Comparison of ENCODE assay signal across 8 cellular contexts in the genomic region with DNA sequence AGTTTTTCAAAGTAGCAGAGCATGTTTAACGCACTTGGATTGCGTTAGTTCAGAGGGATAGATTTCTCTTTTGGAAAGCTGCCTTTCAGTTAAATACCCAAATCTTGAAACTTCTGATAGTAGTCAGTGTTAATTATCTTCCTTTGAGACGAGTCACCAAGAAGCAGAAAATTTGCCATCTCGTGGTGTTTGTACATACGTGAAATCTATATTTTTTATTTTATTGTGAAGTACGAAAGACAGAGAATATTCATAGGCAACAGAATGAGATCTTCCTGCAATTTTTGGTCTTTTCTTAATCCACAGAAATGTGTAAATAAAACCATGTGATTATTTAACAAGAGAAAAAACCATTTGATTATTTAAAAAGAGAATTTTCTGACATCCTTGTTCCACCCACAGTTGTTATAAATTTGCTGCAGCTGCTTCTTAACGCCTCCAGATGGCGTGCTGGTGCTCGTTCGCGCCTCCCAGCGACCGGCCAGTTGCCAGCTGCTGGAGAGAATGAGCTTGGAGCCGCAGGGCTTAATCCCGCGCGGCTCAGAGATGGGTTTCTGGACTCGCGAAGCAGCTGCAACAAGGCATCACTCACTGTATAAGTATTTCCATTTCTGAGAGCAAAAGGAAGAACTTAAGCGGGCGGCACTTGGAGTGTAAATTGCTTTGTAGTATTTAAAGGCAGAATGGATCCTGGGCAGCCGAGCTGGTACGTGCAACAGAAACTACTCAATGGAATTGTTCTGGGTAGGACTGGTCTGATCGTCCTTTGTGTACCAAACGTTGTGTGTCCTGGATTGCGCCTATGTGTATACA. TPM values are rescaled to one million over a fixed set of nuclear protein-coding genes. Genes with fewer than 3 reads are reported as not detected.
A peak's percentile ranks its signal among the peaks of the same experiment; 100 is the strongest.
DNase-seq lines count a peak whose midpoint lies in the region; ATAC-seq, FAIRE-seq and TF ChIP-seq lines count a peak whose summit lies in the region.

No MANE protein-coding gene starts in this region.

- H3K9me1 ChIP-seq in K562 (ENCODE audit: control insufficient read depth, insufficient read depth, low read length) = no peaks in the 10 kb centered on the region

- FAIRE-seq in K562 (lab: Jason Lieb, UNC) = peak; percentile 65

- H3K36me3 ChIP-seq in HAP-1 (replicated peaks) (no peaks in the 10 kb centered on the region), Karpas-422 (ENCODE audit: insufficient read depth, low read length) (no peaks in the 10 kb centered on the region), Panc1 (ENCODE audit: control insufficient read depth, insufficient read depth, low read length) (no peaks in the 10 kb centered on the region), K562 (ENCODE audit: control insufficient read depth, insufficient read depth, low read length) (no peaks in the 10 kb centered on the region), skeletal muscle satellite cell (ENCODE audit: insufficient read depth, low read length) (no peaks in the 10 kb centered on the region)

- H3K27me3 ChIP-seq in HAP-1 (ENCODE audit: low read depth) = no peaks in the 10 kb centered on the region
- no peaks in the 10 kb centered on the region for H3K27me3 ChIP-seq in Karpas-422 (ENCODE audit: low read length)
- no peaks in the 10 kb centered on the region; the same call in 1 of the 2 replicates for H3K27me3 ChIP-seq in Panc1 (ENCODE audit: control insufficient read depth, insufficient read depth, low read length)
- no peaks in the 10 kb centered on the region for H3K27me3 ChIP-seq in K562 (ENCODE audit: control insufficient read depth in 2 of 2, insufficient read depth in 2 of 2, low read length in 2 of 2)
- no peaks in the 10 kb centered on the region for H3K27me3 ChIP-seq in skeletal muscle satellite cell (ENCODE audit: control insufficient read depth, insufficient read depth, low read length)

- H3K79me2 ChIP-seq in Karpas-422 (ENCODE audit: low read length) (no peaks in the 10 kb centered on the region), K562 (ENCODE audit: control insufficient read depth, insufficient read depth, low read length) (no peaks in the 10 kb centered on the region)

- H3K9me2 ChIP-seq in Karpas-422 (replicated peaks; ENCODE audit: insufficient read depth, low read length) = no peaks in the 10 kb centered on the region

- H3K9me3 ChIP-seq in HAP-1 (no peaks in the 10 kb centered on the region), Karpas-422 (ENCODE audit: low read length) (peaks cover 9% of the 10 kb centered on the region; the same call in 1 of the 2 replicates), Panc1 (ENCODE audit: control insufficient read depth, insufficient read depth, low read depth, low read length) (no peaks in the 10 kb centered on the region), K562 (replicated peaks; ENCODE audit: control insufficient read depth, insufficient read depth, low read depth, low read length) (no peaks in the 10 kb centered on the region), iPS-18c (ENCODE audit: control insufficient read depth, insufficient read depth, low read length) (no peaks in the 10 kb centered on the region), skeletal muscle satellite cell (replicated peaks; ENCODE audit: low read length) (no peaks in the 10 kb centered on the region)

- peak; percentile 97 for TF ChIP-seq CTCF in Panc1 (IDR thresholded peaks at IDR 0.05)
- TF ChIP-seq CTCF in K562 (IDR thresholded peaks at IDR 0.05 in 2 of 3, conservative IDR thresholded peaks at IDR 0.05 in 1 of 3; ENCODE audit: insufficient read depth in 2 of 3, low read depth in 1 of 3, low read length in 3 of 3) = peak; percentile 74 to 99 (median 91)

- H3K4me3 ChIP-seq in HAP-1 (0 out of 2 replicates have a peak overlapping the region, but pooled peaks have one; percentile 9), Karpas-422 (ENCODE audit: low read length) (no peak overlapping the region), Panc1 (ENCODE audit: low read depth in 2 of 2, low read length in 2 of 2) (peak overlapping the region; percentile 33 to 44), K562 (no peak overlapping the region), iPS-18c (ENCODE audit: insufficient read depth, low read depth, low read length) (peak overlapping the region; percentile 12; the same call in 1 of the 2 replicates), skeletal muscle satellite cell (ENCODE audit: low read length) (peak overlapping the region; percentile 58)

- H3K27me3 Mint-ChIP-seq in activated CD8-positive, alpha-beta memory T cell treated with anti-CD3 and anti-CD28 coated beads, Interleukin-2, amount 10 ng/mL, durations not matched to agents 7 days and 5 days = no peaks in the 10 kb centered on the region

- BruUV-seq in Panc1 (replicated peaks; lab: Mats Ljungman, UMichigan) (no TSS peak), K562 (replicated peaks; lab: Mats Ljungman, UMichigan) (no TSS peak)

- 6% methylated on average over 26 of the region's 26 CpGs for WGBS in K562 (ENCODE audit: insufficient coverage, low coverage, missing lambda C conversion rate)

- no peaks in the 10 kb centered on the region for H3K9me3 Mint-ChIP-seq in activated CD8-positive, alpha-beta memory T cell treated with anti-CD3 and anti-CD28 coated beads, Interleukin-2, amount 10 ng/mL, durations not matched to agents 7 days and 5 days (ENCODE audit: low read depth)

- H3K4me1 Mint-ChIP-seq in activated CD8-positive, alpha-beta memory T cell treated with anti-CD3 and anti-CD28 coated beads, Interleukin-2, amount 10 ng/mL, durations not matched to agents 7 days and 5 days = peaks cover 2% of the 10 kb centered on the region

- H3K4me2 ChIP-seq in Karpas-422 (ENCODE audit: low read depth, low read length, poor library complexity, severe bottlenecking) (no peak overlapping the region), K562 (ENCODE audit: insufficient read depth, low read length) (no peak overlapping the region), skeletal muscle satellite cell (ENCODE audit: low read length) (peak overlapping the region; percentile 83)

- CTCF ChIA-PET in activated CD8-positive, alpha-beta memory T cell treated with anti-CD3 and anti-CD28 coated beads, Interleukin-2, amount 10 ng/mL, durations not matched to agents 7 days and 5 days (lab: Charles Lee) = interaction anchor here (0.6 to 1.2 kb wide), 7 partner anchors 10 to 26 kb away, joined by 3 to 4 read pairs (median 4); no protein-coding TSS in a partner anchor
- CTCF ChIA-PET in Panc1 (lab: Charles Lee) = interaction anchor here (0.6 kb wide), 2 partner anchors 13 to 685 kb away, joined by 3 to 4 read pairs; no protein-coding TSS in a partner anchor
- CTCF ChIA-PET in K562 (lab: Yijun Ruan, JAX; ENCODE audit: low intra/inter-chr PET ratio) = interaction anchor here (0.6 kb wide), 1 partner anchor 285 kb away, joined by 5 read pairs; no protein-coding TSS in a partner anchor

- H3K27ac ChIP-seq in Karpas-422 (ENCODE audit: low read length) (no peak overlapping the region), Panc1 (ENCODE audit: low read length) (no peak overlapping the region), K562 (ENCODE audit: extremely low read depth, low read depth, low read length) (no peak overlapping the region)

- no peak for TF ChIP-seq EP300 in K562 (IDR thresholded peaks at IDR 0.05; ENCODE audit: low read length)

- H3K27ac Mint-ChIP-seq in activated CD8-positive, alpha-beta memory T cell treated with anti-CD3 and anti-CD28 coated beads, Interleukin-2, amount 10 ng/mL, durations not matched to agents 7 days and 5 days = no peak overlapping the region

- POLR2A ChIA-PET in Panc1 (lab: Charles Lee) (no interaction called here), K562 (lab: Yijun Ruan, JAX) (no interaction called here)

- intact Hi-C loops in Panc1 (cut with micrococcal nuclease; ENCODE audit: unreplicated experiment) (no loop called here), K562 (cut with micrococcal nuclease) (no loop called here)

- no peaks in the 10 kb centered on the region for H3K36me3 Mint-ChIP-seq in activated CD8-positive, alpha-beta memory T cell treated with anti-CD3 and anti-CD28 coated beads, Interleukin-2, amount 10 ng/mL, durations not matched to agents 7 days and 5 days

- ATAC-seq in activated CD8-positive, alpha-beta memory T cell treated with anti-CD3 and anti-CD28 coated beads, Interleukin-2, amount 10 ng/mL, durations not matched to agents 7 days and 5 days = no peak
- ATAC-seq in Panc1 = peak; percentile 96
- peak; percentile 88 for ATAC-seq in K562

- H3K4me1 ChIP-seq in HAP-1 (no peaks in the 10 kb centered on the region), Karpas-422 (ENCODE audit: low read length) (no peaks in the 10 kb centered on the region), Panc1 (ENCODE audit: control insufficient read depth, insufficient read depth, low read length) (no peaks in the 10 kb centered on the region), K562 (replicated peaks in 1 of 2; ENCODE audit: control insufficient read depth in 2 of 2, insufficient read depth in 2 of 2, low read length in 2 of 2) (no peaks in the 10 kb centered on the region), skeletal muscle satellite cell (ENCODE audit: control insufficient read depth, insufficient read depth, low read length) (no peaks in the 10 kb centered on the region)

- in situ Hi-C loops in HAP-1 (cut with MboI; ENCODE audit: low sequenced_read_pairs) (no loop called here), Panc1 (cut with HindIII; ENCODE audit: low pct_unique_long_range_greater_than_20kb, low sequenced_read_pairs) (no loop called here), K562 (cut with MboI) (no loop called here)

- peak; percentile 49 for DNase-seq in activated CD8-positive, alpha-beta memory T cell treated with anti-CD3 and anti-CD28 coated beads, Interleukin-2, amount 10 ng/mL, durations not matched to agents 7 days and 5 days
- DNase-seq in activated CD8-positive, alpha-beta memory T cell treated with anti-CD3 and anti-CD28 coated beads for 24 hours = no peak
- DNase-seq in HAP-1 (ENCODE audit: low spot score in 2 of 2) (peak; percentile 81 to 84), Karpas-422 (peak; percentile 69), Panc1 (ENCODE audit: low read depth, low spot score) (peak; percentile 36), K562 (ENCODE audit: extremely low read depth in 1 of 4, low spot score in 3 of 4) (peak in 3 of 4 experiments; percentile 19 to 65 (median 39))

- H4K20me1 ChIP-seq in Karpas-422 (ENCODE audit: insufficient read depth, low read depth, low read length) (no peaks in the 10 kb centered on the region), K562 (replicated peaks; ENCODE audit: control insufficient read depth, insufficient read depth, low read length) (no peaks in the 10 kb centered on the region)

- no peak overlapping the region for H3K4me3 Mint-ChIP-seq in activated CD8-positive, alpha-beta memory T cell treated with anti-CD3 and anti-CD28 coated beads, Interleukin-2, amount 10 ng/mL, durations not matched to agents 7 days and 5 days

- H3K9ac ChIP-seq in Karpas-422 (ENCODE audit: low read length) (no peak overlapping the region), K562 (ENCODE audit: insufficient read depth in 1 of 2, low read depth in 2 of 2, low read length in 2 of 2) (no peak overlapping the region), skeletal muscle satellite cell (ENCODE audit: low read depth, low read length) (no peak overlapping the region)

- no peak for TF ChIP-seq POLR2A in K562 (conservative IDR thresholded peaks at IDR 0.05)

- TF ChIP-seq RAD21 in K562 (CRISPR knock-in tag; conservative IDR thresholded peaks at IDR 0.05 in 1 of 2, IDR thresholded peaks at IDR 0.05 in 1 of 2) = peak; percentile 62 to 67

- no peak overlapping the region for H2AFZ ChIP-seq in Karpas-422 (ENCODE audit: low read length)
- no peak overlapping the region for H2AFZ ChIP-seq in K562 (ENCODE audit: low read depth, low read length)

RNA-seq across cellular contexts. Expression of a gene that starts 10.5 kb away (rescaled TPM):
- not detected for total RNA-seq in activated CD8-positive, alpha-beta memory T cell treated with anti-CD3 and anti-CD28 coated beads, Interleukin-2, amount 10 ng/mL, durations not matched to agents 7 days and 5 days
- not detected in 2 replicates for total RNA-seq in Karpas-422 (2014; rRNA removed; shearing (Covaris generic); ENCODE audit: low replicate concordance)
- total RNA-seq in Panc1 (2021; ENCODE audit: unreplicated experiment) (not detected), K562 (2014; rRNA removed) (not detected in 2 replicates), K562 (2014; rRNA removed; fragmentation: Illumina TruSeq; extraction: Trizol) (not detected in 2 replicates), K562 (2015; rRNA removed; fragmentation: Illumina TruSeq; extraction: Trizol) (not detected in 2 replicates), K562 (2021) (not detected in 2 replicates)
- not detected for polyA plus RNA-seq in Panc1 (2012; ENCODE audit: insufficient read length)
- not detected in 2 replicates for total RNA-seq in K562 (2011; cell fraction: chromatin; rRNA removed; ENCODE audit: low replicate concordance)
- total RNA-seq in K562 (2011; cell fraction: nucleolus; rRNA removed) = not detected in 2 replicates
- total RNA-seq in K562 (2011; cell fraction: nucleoplasm; rRNA removed) = not detected in 2 replicates
- polyA plus RNA-seq in K562 (2011; rRNA removed) (not detected in 2 replicates), K562 (2014; fragmentation: Illumina TruSeq; extraction: Trizol) (not detected in 2 replicates), K562 (2014; fragmentation: Nextera tagmentation; extraction: Ambion mirVana) (not detected), K562 (2014; rRNA removed) (not detected in 2 replicates)
- polyA plus RNA-seq in K562 (2011; cell fraction: cytosol; rRNA removed) = not detected in 2 replicates
- not detected in 2 replicates for polyA plus RNA-seq in K562 (2011; cell fraction: nucleus; rRNA removed)
- polyA plus RNA-seq in K562 (2012) = not detected in 2 replicates
- polyA minus RNA-seq in K562 (2011; rRNA and poly(A)+ RNA removed) = not detected in 2 replicates
- polyA minus RNA-seq in K562 (2011; cell fraction: cytosol; rRNA and poly(A)+ RNA removed) = not detected in 2 replicates
- not detected in 2 replicates for polyA minus RNA-seq in K562 (2011; cell fraction: nucleus; rRNA and poly(A)+ RNA removed)
- not detected in 2 replicates for total RNA-seq in skeletal muscle satellite cell (2012; rRNA removed)

Comparison
In these comparisons a context has a peak if more than half of its experiments do, and no peak if none do; other contexts are left out.
1. H3K4me3 ChIP-seq: peak in HAP-1 (single experiment), Panc1 (2 of 2), iPS-18c (single experiment) and skeletal muscle satellite cell (single experiment); none in Karpas-422 (single experiment) and K562 (single experiment).